Comparison of ENCODE assay signal across 8 cellular contexts in the genomic region with DNA sequence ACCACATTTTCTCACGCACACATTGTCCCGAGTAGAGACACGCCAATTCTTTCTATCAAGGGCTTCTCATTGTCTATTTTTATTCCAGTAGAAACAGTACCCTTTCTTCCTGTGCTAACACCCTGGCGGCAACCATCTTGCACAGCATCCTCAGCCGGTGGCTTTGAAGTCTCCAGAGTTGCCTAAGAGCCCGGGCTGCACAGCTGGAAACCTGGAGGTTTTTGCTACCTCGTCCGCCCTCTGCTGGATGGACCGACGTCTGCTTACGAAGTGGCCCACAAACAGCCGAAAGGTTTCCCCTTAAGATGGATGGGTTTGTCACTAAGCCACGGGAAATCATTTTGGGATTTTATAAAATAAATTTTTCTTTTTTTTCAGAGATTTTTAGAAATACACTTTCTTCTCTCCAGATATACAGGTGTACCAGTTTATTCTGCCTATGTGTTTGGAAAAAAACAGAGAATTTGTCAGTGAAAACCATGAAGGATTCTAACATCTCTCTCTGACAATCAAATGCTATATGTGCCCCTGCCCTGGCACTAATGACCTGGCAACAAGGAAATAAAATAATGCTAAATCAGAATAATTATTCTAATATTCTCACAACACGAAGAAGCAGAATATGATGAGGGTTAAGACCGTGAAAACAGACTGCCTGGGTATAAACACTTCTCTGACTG.
DNase-seq lines count a peak whose midpoint lies in the region; ATAC-seq and TF ChIP-seq lines count a peak whose summit lies in the region.

No MANE protein-coding gene starts in this region.

- H3K27me3 ChIP-seq in GM23338 (ENCODE audit: insufficient read depth), result no peaks in the 10 kb centered on the region
- H3K27me3 ChIP-seq in MG63, result no peaks in the 10 kb centered on the region
- no peaks in the 10 kb centered on the region for H3K27me3 ChIP-seq in SJCRH30
- no peaks in the 10 kb centered on the region for H3K27me3 ChIP-seq in parathyroid adenoma (ENCODE audit: control insufficient read depth, insufficient read depth, low read length)

- no peak overlapping the region for H3K9ac ChIP-seq in parathyroid adenoma

- no peak overlapping the region for H3K27ac Mint-ChIP-seq in GM23338

- H2AFZ ChIP-seq in GM23338, result 0 out of 2 replicates have a peak overlapping the region, but pooled peaks have one; percentile 16
- no peak overlapping the region for H2AFZ ChIP-seq in parathyroid adenoma

- peak; percentile 99 for ATAC-seq in GM23338

- TF ChIP-seq CTCF in GM23338 (conservative IDR thresholded peaks at IDR 0.05; ENCODE audit: low read depth in 2 of 2), result peak; percentile 84 to 87
- peak; percentile 62 for TF ChIP-seq CTCF in parathyroid adenoma (IDR thresholded peaks at IDR 0.05)

- H3K4me2 ChIP-seq in GM23338, result no peak overlapping the region
- H3K4me2 ChIP-seq in parathyroid adenoma (ENCODE audit: low read length), result no peak overlapping the region

- no peak overlapping the region for H3K27ac ChIP-seq in GM23338 (ENCODE audit: low read depth)
- H3K27ac ChIP-seq in SJCRH30, result no peak overlapping the region
- no peak overlapping the region for H3K27ac ChIP-seq in parathyroid adenoma

- no peaks in the 10 kb centered on the region for H3K36me3 Mint-ChIP-seq in GM23338 (ENCODE audit: low read depth)

- peak; percentile 83 for DNase-seq in EL
- peak; percentile 99 for DNase-seq in GM23338 (ENCODE audit: low spot score)
- peak; percentile 78 for DNase-seq in MG63
- peak; percentile 82 to 87 for DNase-seq in SJCRH30
- DNase-seq in activated effector memory CD4-positive, alpha-beta T cell treated with anti-CD3 and anti-CD28 coated beads, Interleukin-2, amount 50 U/mL, for 16 hours, result peak; percentile 80
- DNase-seq in germinal center (ENCODE audit: low spot score), result peak; percentile 45
- DNase-seq in ureter (ENCODE audit: low spot score), result peak; percentile 84

- H3K36me3 ChIP-seq in GM23338 (ENCODE audit: insufficient read depth) (no peaks in the 10 kb centered on the region), MG63 (no peaks in the 10 kb centered on the region), SJCRH30 (no peaks in the 10 kb centered on the region), parathyroid adenoma (ENCODE audit: control insufficient read depth, insufficient read depth, low read length) (no peaks in the 10 kb centered on the region)

- H3K4me1 ChIP-seq in GM23338 (ENCODE audit: insufficient read depth), result peaks cover 5% of the 10 kb centered on the region; the same call in 1 of the 2 replicates
- no peaks in the 10 kb centered on the region for H3K4me1 ChIP-seq in SJCRH30
- no peaks in the 10 kb centered on the region for H3K4me1 ChIP-seq in parathyroid adenoma

- no peaks in the 10 kb centered on the region for H3K27me3 Mint-ChIP-seq in GM23338 (ENCODE audit: insufficient read depth, low read depth, poor library complexity)

- no peaks in the 10 kb centered on the region for H3K9me2 ChIP-seq in GM23338 (ENCODE audit: insufficient read depth)

- H3K4me3 ChIP-seq in GM23338 (no peak overlapping the region), MG63 (no peak overlapping the region), SJCRH30 (no peak overlapping the region), parathyroid adenoma (ENCODE audit: low read depth, low read length) (no peak overlapping the region)

- no peaks in the 10 kb centered on the region for H3F3A ChIP-seq in GM23338 (replicated peaks; ENCODE audit: low read depth)

- no peaks in the 10 kb centered on the region for H3K9me3 ChIP-seq in MG63
- no peaks in the 10 kb centered on the region for H3K9me3 ChIP-seq in SJCRH30 (replicated peaks)
- H3K9me3 ChIP-seq in parathyroid adenoma (ENCODE audit: control insufficient read depth, low read length), result no peaks in the 10 kb centered on the region

- no peaks in the 10 kb centered on the region for H3K9me3 Mint-ChIP-seq in GM23338

- H4K20me1 ChIP-seq in GM23338 (replicated peaks; ENCODE audit: insufficient read depth), result no peaks in the 10 kb centered on the region

- H3K79me2 ChIP-seq in GM23338 (replicated peaks; ENCODE audit: insufficient read depth) (no peaks in the 10 kb centered on the region), parathyroid adenoma (no peaks in the 10 kb centered on the region)

- H3K4me1 Mint-ChIP-seq in GM23338, result peaks cover 2% of the 10 kb centered on the region; the same call in 2 of the 3 replicates

- H3K4me3 Mint-ChIP-seq in GM23338, result no peak overlapping the region

TF ChIP-seq in GM23338, 12 proteins besides CTCF, POLR2A, EP300 and RAD21 (continues in another document):
- TF ChIP-seq NANOG (IDR thresholded peaks at IDR 0.05; ENCODE audit: borderline replicate concordance), result 0 out of 2 replicates have a peak, but pooled peaks have one; percentile 16
- no peak for TF ChIP-seq JUNB (IDR thresholded peaks at IDR 0.05; ENCODE audit: unreplicated experiment)
- TF ChIP-seq, protein P1, sequence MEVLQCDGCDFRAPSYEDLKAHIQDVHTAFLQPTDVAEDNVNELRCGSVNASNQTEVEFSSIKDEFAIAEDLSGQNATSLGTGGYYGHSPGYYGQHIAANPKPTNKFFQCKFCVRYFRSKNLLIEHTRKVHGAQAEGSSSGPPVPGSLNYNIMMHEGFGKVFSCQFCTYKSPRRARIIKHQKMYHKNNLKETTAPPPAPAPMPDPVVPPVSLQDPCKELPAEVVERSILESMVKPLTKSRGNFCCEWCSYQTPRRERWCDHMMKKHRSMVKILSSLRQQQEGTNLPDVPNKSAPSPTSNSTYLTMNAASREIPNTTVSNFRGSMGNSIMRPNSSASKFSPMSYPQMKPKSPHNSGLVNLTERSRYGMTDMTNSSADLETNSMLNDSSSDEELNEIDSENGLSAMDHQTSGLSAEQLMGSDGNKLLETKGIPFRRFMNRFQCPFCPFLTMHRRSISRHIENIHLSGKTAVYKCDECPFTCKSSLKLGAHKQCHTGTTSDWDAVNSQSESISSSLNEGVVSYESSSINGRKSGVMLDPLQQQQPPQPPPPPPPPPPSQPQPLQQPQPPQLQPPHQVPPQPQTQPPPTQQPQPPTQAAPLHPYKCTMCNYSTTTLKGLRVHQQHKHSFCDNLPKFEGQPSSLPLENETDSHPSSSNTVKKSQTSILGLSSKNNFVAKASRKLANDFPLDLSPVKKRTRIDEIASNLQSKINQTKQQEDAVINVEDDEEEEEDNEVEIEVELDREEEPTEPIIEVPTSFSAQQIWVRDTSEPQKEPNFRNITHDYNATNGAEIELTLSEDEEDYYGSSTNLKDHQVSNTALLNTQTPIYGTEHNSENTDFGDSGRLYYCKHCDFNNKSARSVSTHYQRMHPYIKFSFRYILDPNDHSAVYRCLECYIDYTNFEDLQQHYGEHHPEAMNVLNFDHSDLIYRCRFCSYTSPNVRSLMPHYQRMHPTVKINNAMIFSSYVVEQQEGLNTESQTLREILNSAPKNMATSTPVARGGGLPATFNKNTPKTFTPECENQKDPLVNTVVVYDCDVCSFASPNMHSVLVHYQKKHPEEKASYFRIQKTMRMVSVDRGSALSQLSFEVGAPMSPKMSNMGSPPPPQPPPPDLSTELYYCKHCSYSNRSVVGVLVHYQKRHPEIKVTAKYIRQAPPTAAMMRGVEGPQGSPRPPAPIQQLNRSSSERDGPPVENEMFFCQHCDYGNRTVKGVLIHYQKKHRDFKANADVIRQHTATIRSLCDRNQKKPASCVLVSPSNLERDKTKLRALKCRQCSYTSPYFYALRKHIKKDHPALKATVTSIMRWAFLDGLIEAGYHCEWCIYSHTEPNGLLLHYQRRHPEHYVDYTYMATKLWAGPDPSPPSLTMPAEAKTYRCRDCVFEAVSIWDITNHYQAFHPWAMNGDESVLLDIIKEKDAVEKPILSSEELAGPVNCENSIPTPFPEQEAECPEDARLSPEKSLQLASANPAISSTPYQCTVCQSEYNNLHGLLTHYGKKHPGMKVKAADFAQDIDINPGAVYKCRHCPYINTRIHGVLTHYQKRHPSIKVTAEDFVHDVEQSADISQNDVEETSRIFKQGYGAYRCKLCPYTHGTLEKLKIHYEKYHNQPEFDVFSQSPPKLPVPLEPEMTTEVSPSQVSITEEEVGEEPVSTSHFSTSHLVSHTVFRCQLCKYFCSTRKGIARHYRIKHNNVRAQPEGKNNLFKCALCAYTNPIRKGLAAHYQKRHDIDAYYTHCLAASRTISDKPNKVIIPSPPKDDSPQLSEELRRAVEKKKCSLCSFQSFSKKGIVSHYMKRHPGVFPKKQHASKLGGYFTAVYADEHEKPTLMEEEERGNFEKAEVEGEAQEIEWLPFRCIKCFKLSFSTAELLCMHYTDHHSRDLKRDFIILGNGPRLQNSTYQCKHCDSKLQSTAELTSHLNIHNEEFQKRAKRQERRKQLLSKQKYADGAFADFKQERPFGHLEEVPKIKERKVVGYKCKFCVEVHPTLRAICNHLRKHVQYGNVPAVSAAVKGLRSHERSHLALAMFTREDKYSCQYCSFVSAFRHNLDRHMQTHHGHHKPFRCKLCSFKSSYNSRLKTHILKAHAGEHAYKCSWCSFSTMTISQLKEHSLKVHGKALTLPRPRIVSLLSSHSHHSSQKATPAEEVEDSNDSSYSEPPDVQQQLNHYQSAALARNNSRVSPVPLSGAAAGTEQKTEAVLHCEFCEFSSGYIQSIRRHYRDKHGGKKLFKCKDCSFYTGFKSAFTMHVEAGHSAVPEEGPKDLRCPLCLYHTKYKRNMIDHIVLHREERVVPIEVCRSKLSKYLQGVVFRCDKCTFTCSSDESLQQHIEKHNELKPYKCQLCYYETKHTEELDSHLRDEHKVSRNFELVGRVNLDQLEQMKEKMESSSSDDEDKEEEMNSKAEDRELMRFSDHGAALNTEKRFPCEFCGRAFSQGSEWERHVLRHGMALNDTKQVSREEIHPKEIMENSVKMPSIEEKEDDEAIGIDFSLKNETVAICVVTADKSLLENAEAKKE (CRISPR knock-in tag; IDR thresholded peaks at IDR 0.05), result no peak
- TF ChIP-seq STAT1 (IDR thresholded peaks at IDR 0.05; ENCODE audit: unreplicated experiment), result no peak
- TF ChIP-seq ZNF114 (CRISPR knock-in tag; IDR thresholded peaks at IDR 0.05), result no peak
- 0 out of 2 replicates have a peak, but pooled peaks have one; percentile 60 for TF ChIP-seq CREB1 (CRISPR knock-in tag; IDR thresholded peaks at IDR 0.05; ENCODE audit: low read depth)
- TF ChIP-seq, protein P2, sequence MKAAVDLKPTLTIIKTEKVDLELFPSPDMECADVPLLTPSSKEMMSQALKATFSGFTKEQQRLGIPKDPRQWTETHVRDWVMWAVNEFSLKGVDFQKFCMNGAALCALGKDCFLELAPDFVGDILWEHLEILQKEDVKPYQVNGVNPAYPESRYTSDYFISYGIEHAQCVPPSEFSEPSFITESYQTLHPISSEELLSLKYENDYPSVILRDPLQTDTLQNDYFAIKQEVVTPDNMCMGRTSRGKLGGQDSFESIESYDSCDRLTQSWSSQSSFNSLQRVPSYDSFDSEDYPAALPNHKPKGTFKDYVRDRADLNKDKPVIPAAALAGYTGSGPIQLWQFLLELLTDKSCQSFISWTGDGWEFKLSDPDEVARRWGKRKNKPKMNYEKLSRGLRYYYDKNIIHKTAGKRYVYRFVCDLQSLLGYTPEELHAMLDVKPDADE (IDR thresholded peaks at IDR 0.05), result no peak
- no peak for TF ChIP-seq EZH2 (IDR thresholded peaks at IDR 0.05; ENCODE audit: low read depth, unreplicated experiment)
- no peak for TF ChIP-seq EZH2phosphoT487 (IDR thresholded peaks at IDR 0.05; ENCODE audit: unreplicated experiment)
- TF ChIP-seq ZNF331 (CRISPR knock-in tag; IDR thresholded peaks at IDR 0.05; ENCODE audit: low read depth), result no peak

Comparison
In these comparisons a context has a peak if more than half of its experiments do, and no peak if none do; other contexts are left out.
1. DNase-seq: peak in every context shown above with its lines; median percentile 99 in GM23338; 84 in SJCRH30; 84 in ureter; 83 in EL; 80 in activated effector memory CD4-positive, alpha-beta T cell treated with anti-CD3 and anti-CD28 coated beads, Interleukin-2, amount 50 U/mL, for 16 hours; 78 in MG63; 45 in germinal center.